20 cellular contexts compared by ENCODE assay signal in genomic region chr5:110572709-110573108, GRCh38.
"Had no signal": no experiment of that assay in that cellular context is flagged by ENCODE, and none has a peak within 500 bp of the region (broad histone marks: within the 10 kb centered on the region; RNA-seq: fewer than 3 reads in every experiment).

No MANE protein-coding gene starts in this region.

- DNase-seq: dermis blood vessel endothelial cell; dorsolateral prefrontal cortex; effector CD4-positive, alpha-beta T cell; effector memory CD4-positive, alpha-beta T cell; foreskin keratinocyte; gastrocnemius medialis; glutamatergic neuron; head of caudate nucleus; heart right ventricle; hippocampal formation; left cardiac atrium; left lung; left ventricle myocardium superior; lower lobe of right lung; mesenchymal stem cell; mucosa of descending colon; naive B cell; naive thymus-derived CD8-positive, alpha-beta T cell had no signal

- H3K27ac ChIP-seq: coronary artery, dorsolateral prefrontal cortex, esophagus muscularis mucosa, foreskin keratinocyte, gastrocnemius medialis, heart right ventricle, left lung, lower lobe of right lung had no signal

- H3K27me3 ChIP-seq: dorsolateral prefrontal cortex, esophagus muscularis mucosa, foreskin keratinocyte, gastrocnemius medialis, heart right ventricle, left lung had no signal

- H3K9me3 ChIP-seq: esophagus muscularis mucosa, gastrocnemius medialis, heart right ventricle, lower lobe of right lung, mucosa of descending colon had no signal

- H3K4me3 ChIP-seq: coronary artery, dorsolateral prefrontal cortex, esophagus muscularis mucosa, gastrocnemius medialis, heart right ventricle, left lung, lower lobe of right lung, mucosa of descending colon had no signal

- H3K36me3 ChIP-seq: gastrocnemius medialis, heart right ventricle, left lung, lower lobe of right lung had no signal
